ENCODE assay signal across 1 cellular context in the genomic region with DNA sequence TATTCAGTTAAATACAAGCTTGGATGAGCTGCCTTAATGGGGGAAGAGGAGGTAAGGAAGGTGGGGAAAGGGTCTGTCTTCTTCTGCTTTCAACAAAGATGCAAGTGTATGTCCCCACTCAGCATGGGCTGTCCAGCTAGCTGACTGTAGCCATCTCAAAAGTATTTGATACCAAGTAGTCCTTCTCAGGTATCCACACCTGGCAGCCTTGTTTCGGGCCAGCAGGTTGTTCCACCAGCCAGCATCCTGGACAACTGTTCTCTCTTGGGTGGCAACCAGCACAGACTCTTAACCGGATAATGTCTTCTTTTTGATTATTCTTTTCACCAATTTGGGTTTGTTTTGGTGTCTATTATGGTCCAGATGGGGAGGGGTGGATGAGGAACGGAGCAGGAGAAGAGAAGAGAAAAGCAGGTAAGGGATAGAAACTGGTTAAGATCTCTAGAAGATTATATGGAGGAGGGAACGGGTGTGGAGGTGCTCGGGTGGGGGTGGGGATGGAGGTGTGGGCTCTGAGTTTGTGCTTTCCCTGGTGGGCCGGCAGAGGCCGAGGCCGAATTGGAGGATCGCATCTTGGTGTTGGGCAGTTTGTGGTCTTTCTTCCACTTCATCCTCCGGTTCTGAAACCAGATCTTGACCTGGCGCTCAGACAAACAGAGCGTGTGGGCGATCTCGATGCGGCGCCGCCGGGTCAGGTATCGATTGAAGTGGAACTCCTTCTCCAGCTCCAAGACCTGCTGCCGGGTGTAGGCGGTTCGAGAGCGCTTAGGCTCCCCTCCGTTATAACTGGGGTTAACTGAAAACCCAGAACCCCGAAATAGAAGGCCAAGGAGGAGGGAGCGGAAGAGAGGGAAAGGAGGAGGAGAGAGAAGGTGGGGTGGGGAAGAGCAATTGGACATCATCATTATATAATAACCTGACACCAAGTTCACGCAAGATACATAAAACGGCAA.
A peak's percentile ranks its signal among the peaks of the same experiment; 100 is the strongest.
TF ChIP-seq lines count a peak whose summit lies in the region.

No MANE protein-coding gene starts in this region.

TF ChIP-seq in GM23338, 12 proteins besides CTCF, POLR2A, EP300 and RAD21 (continued from another document):
- TF ChIP-seq NANOG (IDR thresholded peaks at IDR 0.05; ENCODE audit: borderline replicate concordance), result no peak
- peak; percentile 68 for TF ChIP-seq EZH2phosphoT487 (IDR thresholded peaks at IDR 0.05; ENCODE audit: unreplicated experiment)
- TF ChIP-seq ZNF331 (CRISPR knock-in tag; IDR thresholded peaks at IDR 0.05; ENCODE audit: low read depth), result no peak
- TF ChIP-seq JUNB (IDR thresholded peaks at IDR 0.05; ENCODE audit: unreplicated experiment), result no peak
- no peak for TF ChIP-seq ZNF114 (CRISPR knock-in tag; IDR thresholded peaks at IDR 0.05)
- peak; percentile 98 for TF ChIP-seq EZH2 (IDR thresholded peaks at IDR 0.05; ENCODE audit: low read depth, unreplicated experiment)
